8 cellular contexts compared by ENCODE assay signal in the genomic region with DNA sequence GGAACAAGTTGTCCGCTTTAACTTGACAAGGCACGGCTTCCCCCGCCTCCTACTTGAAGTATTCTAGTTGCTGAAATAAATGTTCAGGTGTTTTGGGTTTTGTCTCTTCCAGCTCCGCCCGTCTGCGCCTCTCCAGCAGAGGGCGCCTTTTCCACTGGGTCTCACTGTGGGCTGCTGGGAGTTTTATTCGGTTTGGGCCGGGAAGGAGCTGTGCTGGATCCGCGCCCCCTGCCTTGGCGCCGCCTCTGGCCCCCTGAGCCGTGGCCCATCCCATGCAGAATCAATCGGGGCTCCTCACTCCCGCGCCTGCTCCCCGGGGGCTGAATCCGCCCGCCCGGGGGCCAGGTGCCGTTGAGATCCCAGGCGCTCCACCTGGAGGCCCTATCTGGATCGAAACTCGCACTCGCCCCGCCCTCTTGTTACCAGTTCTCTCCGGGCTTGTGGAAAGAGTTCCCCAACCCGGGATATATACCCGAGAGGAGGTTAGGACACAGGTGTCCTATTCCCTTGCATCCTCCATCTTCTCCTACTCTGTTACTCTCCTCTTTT. TPM values are rescaled to one million over a fixed set of nuclear protein-coding genes. Genes with fewer than 3 reads are reported as not detected.
DNase-seq lines count a peak whose midpoint lies in the region; ATAC-seq, FAIRE-seq and TF ChIP-seq lines count a peak whose summit lies in the region.

No MANE protein-coding gene starts in this region.

- no peaks in the 10 kb centered on the region for H3K9me3 ChIP-seq in effector memory CD4-positive, alpha-beta T cell (ENCODE audit: control insufficient read depth, low read length)
- H3K9me3 ChIP-seq in muscle layer of duodenum (ENCODE audit: control insufficient read depth in 1 of 2, low read length in 2 of 2), result no peaks in the 10 kb centered on the region

- H3K4me3 ChIP-seq in GM06990 (replicated peaks; ENCODE audit: low read depth, low read length) (peak overlapping the region; percentile 26), muscle layer of duodenum (ENCODE audit: low read depth in 1 of 2, low read length in 2 of 2) (peak overlapping the region; percentile 37 to 60)
- H3K4me3 ChIP-seq in effector memory CD4-positive, alpha-beta T cell (ENCODE audit: insufficient read depth, low read depth, low read length, poor library complexity, severe bottlenecking), result peak overlapping the region; percentile 44

- H3K27me3 ChIP-seq in GM06990 (replicated peaks; ENCODE audit: control insufficient read depth, insufficient read depth, low read length) (no peaks in the 10 kb centered on the region), muscle layer of duodenum (ENCODE audit: low read depth, low read length) (no peaks in the 10 kb centered on the region)
- no peaks in the 10 kb centered on the region for H3K27me3 ChIP-seq in effector memory CD4-positive, alpha-beta T cell (replicated peaks; ENCODE audit: control insufficient read depth, insufficient read depth, low read length, poor library complexity, severe bottlenecking)

- H3K4me1 ChIP-seq in effector memory CD4-positive, alpha-beta T cell (ENCODE audit: control insufficient read depth, insufficient read depth, low read length, poor library complexity, severe bottlenecking), result peaks cover 4% of the 10 kb centered on the region
- peaks cover 0 to 5% of the 10 kb centered on the region in 2 donors for H3K4me1 ChIP-seq in muscle layer of duodenum (ENCODE audit: control insufficient read depth in 1 of 2, insufficient read depth in 2 of 2, low read length in 2 of 2)

- FAIRE-seq in frontal cortex (lab: Jason Lieb, UNC), result no peak

- peak; percentile 79 for TF ChIP-seq CTCF in GM06990 (IDR thresholded peaks at IDR 0.05; ENCODE audit: insufficient read depth, low read length, poor library complexity, severe bottlenecking)

- H3K36me3 ChIP-seq in GM06990 (ENCODE audit: control insufficient read depth, insufficient read depth, low read length) (no peaks in the 10 kb centered on the region), muscle layer of duodenum (ENCODE audit: control insufficient read depth in 1 of 2, insufficient read depth in 2 of 2, low read length in 2 of 2) (no peaks in the 10 kb centered on the region)
- H3K36me3 ChIP-seq in effector memory CD4-positive, alpha-beta T cell (ENCODE audit: control insufficient read depth, insufficient read depth, low read length), result no peaks in the 10 kb centered on the region

- no peak overlapping the region for H3K27ac ChIP-seq in effector memory CD4-positive, alpha-beta T cell (ENCODE audit: insufficient read depth, low read length, poor library complexity, severe bottlenecking)
- no peak overlapping the region for H3K27ac ChIP-seq in muscle layer of duodenum (ENCODE audit: low read length)

- peak; percentile 63 for ATAC-seq in HG02623 (IDR thresholded peaks at IDR 0.05; ENCODE audit: unreplicated experiment)
- ATAC-seq in stimulated activated naive CD8-positive, alpha-beta T cell treated with anti-CD3 and anti-CD28 coated beads, Interleukin-15, Interleukin-2, amounts not matched to agents 100 U/mL and 50 U/mL, for 24 hours, result peak; percentile 84

- DNase-seq in GM06990 (ENCODE audit: extremely low read depth, insufficient read length) (peak; percentile 35), NCI-H2081 treated with DMSO at 0.1 percent for 48 hours (lab: John Stamatoyannopoulos, UW) (peak; percentile 65), frontal cortex (ENCODE audit: low spot score in 2 of 2) (no peak)
- DNase-seq in activated CD4-positive, alpha-beta T cell treated with anti-CD3 and anti-CD28 coated beads, Interleukin-2, amount 50 U/mL, for 48 hours, result peak; percentile 69 to 72
- peak in 2 of 3 donors; percentile 20 to 32 for DNase-seq in effector memory CD4-positive, alpha-beta T cell
- DNase-seq in stimulated activated naive CD8-positive, alpha-beta T cell treated with anti-CD3 and anti-CD28 coated beads, Interleukin-15, Interleukin-2, amounts not matched to agents 100 U/mL and 50 U/mL, for 24 hours, result peak; percentile 73

RNA-seq across cellular contexts. Expression of gene TCF21, which starts 51.0 kb away (rescaled TPM):
- not detected for total RNA-seq in frontal cortex

Comparison
In these comparisons a context has a peak if more than half of its experiments do, and no peak if none do; other contexts are left out.
1. DNase-seq: peak in GM06990 (single experiment), NCI-H2081 treated with DMSO at 0.1 percent for 48 hours (single experiment), activated CD4-positive, alpha-beta T cell treated with anti-CD3 and anti-CD28 coated beads, Interleukin-2, amount 50 U/mL, for 48 hours (2 of 2), effector memory CD4-positive, alpha-beta T cell (2 of 3) and stimulated activated naive CD8-positive, alpha-beta T cell treated with anti-CD3 and anti-CD28 coated beads, Interleukin-15, Interleukin-2, amounts not matched to agents 100 U/mL and 50 U/mL, for 24 hours (single experiment); none in frontal cortex (0 of 2).
2. Peak in every context shown above with its lines, with median percentiles within 50 percentile points of each other: H3K4me3 ChIP-seq.